In the genomic region with DNA sequence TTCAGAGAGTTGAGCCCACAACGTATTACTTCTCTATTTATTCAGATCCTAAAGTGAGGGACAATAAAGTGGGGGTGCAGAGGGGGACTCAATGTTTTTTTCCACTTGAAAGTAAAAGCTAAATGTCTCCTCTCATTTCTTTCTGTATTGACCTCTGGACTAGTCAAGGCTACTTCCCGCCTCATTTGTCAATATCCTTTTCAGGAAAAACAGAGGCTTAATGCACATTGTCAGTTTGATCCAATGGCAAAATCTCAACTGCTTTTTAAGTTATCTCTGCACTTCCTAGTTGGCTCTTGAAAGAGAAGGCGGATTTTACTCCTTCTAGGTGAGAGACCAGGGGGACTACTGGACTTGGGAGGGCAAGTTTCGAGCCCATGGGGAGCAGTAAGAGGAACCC, we compare ENCODE assay signal across 1 cellular context.
TF ChIP-seq lines count a peak whose summit lies in the region.

No MANE protein-coding gene starts in this region.

TF ChIP-seq in HCT116, 20 proteins besides CTCF, POLR2A, EP300 and RAD21:
- TF ChIP-seq TCF7L2 (IDR thresholded peaks at IDR 0.05; ENCODE audit: borderline replicate concordance, extremely low read depth, insufficient read depth, insufficient read length) (no peak), FOSL1 (IDR thresholded peaks at IDR 0.05; ENCODE audit: low read depth) (no peak), EZH2phosphoT487 (IDR thresholded peaks at IDR 0.05; ENCODE audit: borderline replicate concordance) (no peak), CEBPB (IDR thresholded peaks at IDR 0.05; ENCODE audit: low read depth) (no peak), REST (IDR thresholded peaks at IDR 0.05; ENCODE audit: low read depth) (no peak), EZH2 (IDR thresholded peaks at IDR 0.05) (no peak), SIN3A (IDR thresholded peaks at IDR 0.05; ENCODE audit: low read depth) (no peak), JUND (IDR thresholded peaks at IDR 0.05) (no peak), CBX3 (IDR thresholded peaks at IDR 0.05; ENCODE audit: low read depth) (no peak), ZFX (IDR thresholded peaks at IDR 0.05) (no peak)
- TF ChIP-seq, protein P1, sequence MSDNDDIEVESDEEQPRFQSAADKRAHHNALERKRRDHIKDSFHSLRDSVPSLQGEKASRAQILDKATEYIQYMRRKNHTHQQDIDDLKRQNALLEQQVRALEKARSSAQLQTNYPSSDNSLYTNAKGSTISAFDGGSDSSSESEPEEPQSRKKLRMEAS (IDR thresholded peaks at IDR 0.05), result no peak
- TF ChIP-seq, protein P2, sequence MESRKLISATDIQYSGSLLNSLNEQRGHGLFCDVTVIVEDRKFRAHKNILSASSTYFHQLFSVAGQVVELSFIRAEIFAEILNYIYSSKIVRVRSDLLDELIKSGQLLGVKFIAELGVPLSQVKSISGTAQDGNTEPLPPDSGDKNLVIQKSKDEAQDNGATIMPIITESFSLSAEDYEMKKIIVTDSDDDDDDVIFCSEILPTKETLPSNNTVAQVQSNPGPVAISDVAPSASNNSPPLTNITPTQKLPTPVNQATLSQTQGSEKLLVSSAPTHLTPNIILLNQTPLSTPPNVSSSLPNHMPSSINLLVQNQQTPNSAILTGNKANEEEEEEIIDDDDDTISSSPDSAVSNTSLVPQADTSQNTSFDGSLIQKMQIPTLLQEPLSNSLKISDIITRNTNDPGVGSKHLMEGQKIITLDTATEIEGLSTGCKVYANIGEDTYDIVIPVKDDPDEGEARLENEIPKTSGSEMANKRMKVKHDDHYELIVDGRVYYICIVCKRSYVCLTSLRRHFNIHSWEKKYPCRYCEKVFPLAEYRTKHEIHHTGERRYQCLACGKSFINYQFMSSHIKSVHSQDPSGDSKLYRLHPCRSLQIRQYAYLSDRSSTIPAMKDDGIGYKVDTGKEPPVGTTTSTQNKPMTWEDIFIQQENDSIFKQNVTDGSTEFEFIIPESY (IDR thresholded peaks at IDR 0.05; ENCODE audit: extremely low read depth, insufficient replicate concordance, low read length), result no peak
